ENCODE assay signal across 25 cellular contexts in the genomic region with DNA sequence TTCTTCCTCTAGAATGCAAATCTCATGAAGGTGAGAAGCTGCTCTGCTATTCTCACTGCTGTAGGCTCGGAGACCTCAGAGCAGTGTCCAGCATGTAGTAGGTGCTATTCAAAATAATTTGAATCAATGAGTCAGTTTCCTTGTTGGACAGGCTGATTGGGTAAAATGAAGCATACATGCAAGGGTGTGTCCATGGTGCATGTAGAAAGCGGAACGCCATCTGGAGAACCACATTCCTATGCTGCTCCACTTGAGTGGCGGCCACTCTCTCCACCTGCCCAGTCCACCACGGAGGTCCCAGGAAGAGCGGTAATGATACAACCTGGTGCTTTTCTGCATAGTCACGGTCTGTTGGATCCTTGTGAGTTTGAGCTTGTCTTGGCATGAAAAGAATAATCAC.
"Had no signal": no experiment of that assay in that cellular context is flagged by ENCODE, and none has a peak within 500 bp of the region (broad histone marks: within the 10 kb centered on the region; RNA-seq: fewer than 3 reads in every experiment).

No MANE protein-coding gene starts in this region.

- ATAC-seq: activated CD8-positive, alpha-beta T cell treated with anti-CD3 and anti-CD28 coated beads, Interleukin-2, amount 10 ng/mL, durations not matched to agents 7 days and 5 days; activated naive CD4-positive, alpha-beta T cell treated with anti-CD3 and anti-CD28 coated beads, Interleukin-2, amount 50 U/mL, for 72 hours; activated naive CD8-positive, alpha-beta T cell treated with anti-CD3 and anti-CD28 coated beads, Interleukin-2, amount 50 U/mL, for 24 hours had no signal

- H3K9me3 ChIP-seq: Peyer's patch, SK-N-SH had no signal

- H3K4me1 ChIP-seq: Peyer's patch had no signal

- H3K4me3 Mint-ChIP-seq: activated CD8-positive, alpha-beta T cell treated with anti-CD3 and anti-CD28 coated beads, Interleukin-2, amount 10 ng/mL, durations not matched to agents 7 days and 5 days; activated naive CD8-positive, alpha-beta T cell treated with anti-CD3 and anti-CD28 coated beads, Interleukin-2, amount 50 U/mL, for 24 hours; activated T-cell treated with anti-CD3 and anti-CD28 coated beads, Interleukin-2, amount 50 U/mL, for 24 hours; activated T-helper 1 cell treated with anti-CD3 and anti-CD28 coated beads, Interleukin-12 subunit alpha, Interleukin-12 subunit beta, Interleukin-2, Interleukin-4 antibody, amounts not matched to agents 30 ng/mL and 10 ng/mL and 1 ng/mL, durations not matched to agents 14 hours and 24 hours and 36 hours had no signal

- H3K4me2 ChIP-seq: SK-N-SH had no signal

- H3K27ac Mint-ChIP-seq: activated CD8-positive, alpha-beta T cell treated with anti-CD3 and anti-CD28 coated beads, Interleukin-2, amount 10 ng/mL, durations not matched to agents 7 days and 5 days; activated naive CD4-positive, alpha-beta T cell treated with anti-CD3 and anti-CD28 coated beads, Interleukin-2, amount 50 U/mL, for 72 hours; activated naive CD8-positive, alpha-beta T cell treated with anti-CD3 and anti-CD28 coated beads, Interleukin-2, amount 50 U/mL, for 24 hours; activated T-cell treated with anti-CD3 and anti-CD28 coated beads, Interleukin-2, amount 50 U/mL, for 24 hours; activated T-helper 1 cell treated with anti-CD3 and anti-CD28 coated beads, Interleukin-12 subunit alpha, Interleukin-12 subunit beta, Interleukin-2, Interleukin-4 antibody, amounts not matched to agents 30 ng/mL and 10 ng/mL and 1 ng/mL, durations not matched to agents 14 hours and 24 hours and 36 hours had no signal

- H3K36me3 Mint-ChIP-seq: activated naive CD4-positive, alpha-beta T cell treated with anti-CD3 and anti-CD28 coated beads, Interleukin-2, amount 50 U/mL, for 72 hours had no signal

- H3K9ac ChIP-seq: SK-N-SH had no signal

- H3K27ac ChIP-seq: brain microvascular endothelial cell, Peyer's patch, RWPE1, SJCRH30, WERI-Rb-1 had no signal

- H3K27me3 ChIP-seq: brain microvascular endothelial cell, Peyer's patch, SJCRH30 had no signal

- H3K4me1 Mint-ChIP-seq: activated naive CD8-positive, alpha-beta T cell treated with anti-CD3 and anti-CD28 coated beads, Interleukin-2, amount 50 U/mL, for 24 hours had no signal

- H3K9me3 Mint-ChIP-seq: activated naive CD4-positive, alpha-beta T cell treated with anti-CD3 and anti-CD28 coated beads, Interleukin-2, amount 50 U/mL, for 72 hours; activated naive CD8-positive, alpha-beta T cell treated with anti-CD3 and anti-CD28 coated beads, Interleukin-2, amount 50 U/mL, for 24 hours; activated T-cell treated with anti-CD3 and anti-CD28 coated beads, Interleukin-2, amount 50 U/mL, for 24 hours; activated T-helper 1 cell treated with anti-CD3 and anti-CD28 coated beads, Interleukin-12 subunit alpha, Interleukin-12 subunit beta, Interleukin-2, Interleukin-4 antibody, amounts not matched to agents 30 ng/mL and 10 ng/mL and 1 ng/mL, durations not matched to agents 14 hours and 24 hours and 36 hours had no signal

- H3K4me3 ChIP-seq: Peyer's patch, SJCRH30 had no signal

- H3K36me3 ChIP-seq: brain microvascular endothelial cell, Peyer's patch, SJCRH30, WERI-Rb-1 had no signal

- DNase-seq: activated CD4-positive, alpha-beta T cell treated with anti-CD3 and anti-CD28 coated beads for 4 hours; activated CD8-positive, alpha-beta memory T cell treated with anti-CD3 and anti-CD28 coated beads, Interleukin-2, amount 50 U/mL, for 48 hours; activated CD8-positive, alpha-beta T cell treated with anti-CD3 and anti-CD28 coated beads, Interleukin-2, amount 10 ng/mL, durations not matched to agents 7 days and 5 days; activated effector memory CD4-positive, alpha-beta T cell treated with anti-CD3 and anti-CD28 coated beads, Interleukin-2, amount 50 U/mL, for 16 hours; activated naive CD4-positive, alpha-beta T cell treated with Interleukin-2 at 50 U/mL for 16 hours; activated naive CD8-positive, alpha-beta T cell treated with anti-CD3 and anti-CD28 coated beads, Interleukin-2, amount 50 U/mL, for 24 hours; activated T-cell treated with anti-CD3 and anti-CD28 coated beads, Interleukin-2, amount 50 U/mL, for 24 hours; amniotic stem cell; brain microvascular endothelial cell; MM.1S; NCI-H1417; NCI-H1930; NCI-H2107; NCI-H2171 treated with DMSO at 0.1 percent for 48 hours; NCI-H226; NCI-H526 treated with DMSO at 0.1 percent for 48 hours; Peyer's patch; Right ventricle myocardium superior; SJCRH30; SK-N-SH; T-helper 1 cell; WERI-Rb-1 had no signal
